8 cellular contexts compared by ENCODE assay signal in the genomic region with DNA sequence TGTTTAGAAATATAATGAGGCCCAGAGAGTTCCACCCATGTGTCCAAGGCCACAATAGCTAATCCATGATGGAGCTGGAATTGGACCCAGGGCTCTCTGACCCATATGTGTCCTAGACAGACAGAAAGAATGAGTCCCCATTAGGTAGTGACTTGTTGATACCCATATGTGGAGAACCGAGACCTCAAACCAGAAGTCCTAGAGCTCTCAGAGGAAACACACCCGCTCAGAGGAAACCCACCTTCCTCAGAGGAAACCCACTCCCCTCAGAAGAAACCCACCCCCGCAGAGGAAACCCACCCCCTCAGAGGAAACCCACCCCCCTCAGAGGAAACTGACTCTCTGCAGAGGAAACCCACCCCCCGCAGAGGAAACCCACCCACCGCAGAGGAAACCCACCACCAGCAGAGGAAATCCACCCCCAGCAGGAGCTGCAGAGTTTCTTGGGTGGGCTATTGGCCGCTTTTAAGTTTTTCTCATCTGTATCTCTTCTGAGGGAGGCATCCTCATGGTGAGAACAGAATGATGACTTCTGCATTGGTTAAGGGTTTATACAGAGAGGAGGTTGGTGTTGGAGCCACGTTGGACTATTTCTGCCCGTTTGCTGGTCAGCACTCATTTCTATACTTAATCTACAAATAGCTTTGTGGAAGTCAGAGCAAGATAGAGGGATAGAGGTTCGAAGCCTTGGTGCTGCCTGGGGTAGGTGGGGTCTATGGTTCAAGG. TPM values are rescaled to one million over a fixed set of nuclear protein-coding genes. Genes with fewer than 3 reads are reported as not detected.
DNase-seq lines count a peak whose midpoint lies in the region; ATAC-seq and TF ChIP-seq lines count a peak whose summit lies in the region.
"Not testable (repeated sequence)": the region's sequence is repeated elsewhere in the genome, so short reads cannot be mapped to it uniquely, and the experiment has no call there.

No MANE protein-coding gene starts in this region.

- not testable (repeated sequence) for H3K9me3 ChIP-seq in CD8-positive, alpha-beta T cell (ENCODE audit: low read length)

- H3K36me3 ChIP-seq in CD8-positive, alpha-beta T cell (ENCODE audit: insufficient read depth, low read length): not testable (repeated sequence)

- POLR2A ChIA-PET in CD8-positive, alpha-beta T cell (lab: Charles Lee); activated CD4-positive, alpha-beta T cell treated with anti-CD3 and anti-CD28 coated beads for 36 hours (lab: Charles Lee): not testable (repeated sequence)

- H3K4me3 ChIP-seq in CD8-positive, alpha-beta T cell (ENCODE audit: low read depth, low read length): not testable (repeated sequence)

- TF ChIP-seq CTCF in CD8-positive, alpha-beta T cell (IDR thresholded peaks at IDR 0.05); progenitor cell of endocrine pancreas (IDR thresholded peaks at IDR 0.05; ENCODE audit: unreplicated experiment); type B pancreatic cell (conservative IDR thresholded peaks at IDR 0.05): not testable (repeated sequence)

- H3K27me3 ChIP-seq in CD8-positive, alpha-beta T cell (ENCODE audit: insufficient read depth, low read length): not testable (repeated sequence)

- H3K27me3 Mint-ChIP-seq in CD8-positive, alpha-beta T cell (ENCODE audit: low read depth): peaks cover 22% of the 10 kb centered on the region
- H3K27me3 Mint-ChIP-seq in activated CD4-positive, alpha-beta T cell treated with anti-CD3 and anti-CD28 coated beads for 36 hours; progenitor cell of endocrine pancreas; type B pancreatic cell: not testable (repeated sequence)
- H3K27me3 Mint-ChIP-seq in activated naive CD8-positive, alpha-beta T cell: peaks cover 12% of the 10 kb centered on the region
- peaks cover 2 to 13% (median 7%) of the 10 kb centered on the region in 3 donors for H3K27me3 Mint-ChIP-seq in immature natural killer cell (ENCODE audit: low read depth in 3 of 3)

- not testable (repeated sequence) for H3K36me3 Mint-ChIP-seq in CD8-positive, alpha-beta T cell; activated CD4-positive, alpha-beta T cell treated with anti-CD3 and anti-CD28 coated beads for 36 hours (ENCODE audit: low read depth); activated naive CD8-positive, alpha-beta T cell; immature natural killer cell; progenitor cell of endocrine pancreas (ENCODE audit: insufficient read depth)
- peaks cover 14% of the 10 kb centered on the region for H3K36me3 Mint-ChIP-seq in type B pancreatic cell

- ATAC-seq in CD8-positive, alpha-beta T cell: peak; percentile 37
- ATAC-seq in activated CD4-positive, alpha-beta T cell treated with anti-CD3 and anti-CD28 coated beads for 36 hours: peak; percentile 16

- CTCF ChIA-PET in CD8-positive, alpha-beta T cell (lab: Charles Lee); activated CD4-positive, alpha-beta T cell treated with anti-CD3 and anti-CD28 coated beads for 36 hours (lab: Charles Lee): not testable (repeated sequence)

- DNase-seq in CD8-positive, alpha-beta T cell; activated CD4-positive, alpha-beta T cell treated with anti-CD3 and anti-CD28 coated beads for 36 hours; epithelial cell of prostate (ENCODE audit: low read depth, low spot score); progenitor cell of endocrine pancreas (ENCODE audit: low spot score, unreplicated experiment); type B pancreatic cell (ENCODE audit: extremely low spot score, unreplicated experiment): not testable (repeated sequence)
- peak; percentile 56 for DNase-seq in KG1 (lab: John Stamatoyannopoulos, UW)
- peak in 2 of 3 donors; percentile 14 to 17 for DNase-seq in immature natural killer cell

- H3K27ac Mint-ChIP-seq in CD8-positive, alpha-beta T cell; activated CD4-positive, alpha-beta T cell treated with anti-CD3 and anti-CD28 coated beads for 36 hours; activated naive CD8-positive, alpha-beta T cell: not testable (repeated sequence)
- H3K27ac Mint-ChIP-seq in immature natural killer cell (peak overlapping the region in 1 of 6 donors; percentile 32), progenitor cell of endocrine pancreas (peak overlapping the region; percentile 20), type B pancreatic cell (peak overlapping the region; percentile 8)

- H3K4me1 ChIP-seq in CD8-positive, alpha-beta T cell (ENCODE audit: insufficient read depth, low read length): peaks cover 25% of the 10 kb centered on the region

- H3K27ac ChIP-seq in CD8-positive, alpha-beta T cell (ENCODE audit: low read depth, low read length): not testable (repeated sequence)
- peak overlapping the region; percentile 69 for H3K27ac ChIP-seq in epithelial cell of prostate

- H3K4me3 Mint-ChIP-seq in CD8-positive, alpha-beta T cell; activated CD4-positive, alpha-beta T cell treated with anti-CD3 and anti-CD28 coated beads for 36 hours; progenitor cell of endocrine pancreas (ENCODE audit: low read depth); type B pancreatic cell: not testable (repeated sequence)
- peak overlapping the region; percentile 20 for H3K4me3 Mint-ChIP-seq in activated naive CD8-positive, alpha-beta T cell
- H3K4me3 Mint-ChIP-seq in immature natural killer cell: peak overlapping the region; percentile 48 to 61 (median 50)

- intact Hi-C loops in CD8-positive, alpha-beta T cell (cut with DNase I, micrococcal nuclease); activated CD4-positive, alpha-beta T cell treated with anti-CD3 and anti-CD28 coated beads for 36 hours (cut with DNase I, micrococcal nuclease): not testable (repeated sequence)

- H3K9me3 Mint-ChIP-seq in CD8-positive, alpha-beta T cell; activated CD4-positive, alpha-beta T cell treated with anti-CD3 and anti-CD28 coated beads for 36 hours (ENCODE audit: low read depth); activated naive CD8-positive, alpha-beta T cell (ENCODE audit: low read depth); immature natural killer cell; progenitor cell of endocrine pancreas (ENCODE audit: low read depth); type B pancreatic cell: not testable (repeated sequence)

- peaks cover 31% of the 10 kb centered on the region for H3K4me1 Mint-ChIP-seq in CD8-positive, alpha-beta T cell (ENCODE audit: low read depth)
- peaks cover 16% of the 10 kb centered on the region for H3K4me1 Mint-ChIP-seq in activated CD4-positive, alpha-beta T cell treated with anti-CD3 and anti-CD28 coated beads for 36 hours
- peaks cover 30% of the 10 kb centered on the region for H3K4me1 Mint-ChIP-seq in activated naive CD8-positive, alpha-beta T cell (ENCODE audit: low read depth)
- peaks cover 41 to 53% of the 10 kb centered on the region in 2 donors for H3K4me1 Mint-ChIP-seq in immature natural killer cell
- not testable (repeated sequence) for H3K4me1 Mint-ChIP-seq in progenitor cell of endocrine pancreas (ENCODE audit: low read depth); type B pancreatic cell (ENCODE audit: unreplicated experiment)

RNA-seq across cellular contexts. Expression of gene FKBP9, which starts 34.9 kb away (rescaled TPM):
- total RNA-seq in CD8-positive, alpha-beta T cell: not detected
- 1 to 10 TPM in 1 of 2 experiments, under 1 TPM in 1; 0.37 to 1.0 TPM for total RNA-seq in activated CD4-positive, alpha-beta T cell treated with anti-CD3 and anti-CD28 coated beads for 36 hours
- polyA plus RNA-seq in immature natural killer cell: under 1 TPM in 1 of 3 donors, not detected in 2; 0.08 TPM
- total RNA-seq in progenitor cell of endocrine pancreas (86.4 and 90.7 TPM in 2 replicates), type B pancreatic cell (ENCODE audit: low replicate concordance) (76.0 and 131 TPM in 2 replicates)

Comparison
In these comparisons a context has a peak if more than half of its experiments do, and no peak if none do; other contexts are left out.
1. RNA of gene FKBP9, which starts 34.9 kb away (total RNA-seq): 86.4 to 90.7 TPM in progenitor cell of endocrine pancreas and 76.0 to 131 TPM in type B pancreatic cell; 0.37 to 1.0 TPM in activated CD4-positive, alpha-beta T cell treated with anti-CD3 and anti-CD28 coated beads for 36 hours and not detected in CD8-positive, alpha-beta T cell; every median in the first group is over 10 times any median in the second.